Comparison of ENCODE assay signal across 20 cellular contexts in genomic region chr2:30068067-30068466, GRCh38.
"Had no signal": no experiment of that assay in that cellular context is flagged by ENCODE, and none has a peak within 500 bp of the region (broad histone marks: within the 10 kb centered on the region; RNA-seq: fewer than 3 reads in every experiment).

No MANE protein-coding gene starts in this region.

- H3K27me3 ChIP-seq: dorsolateral prefrontal cortex had no signal

- H3K4me1 ChIP-seq: esophagus muscularis mucosa, foreskin keratinocyte, gastroesophageal sphincter, heart left ventricle, left ventricle myocardium inferior, lower lobe of right lung had no signal

- H3K36me3 ChIP-seq: esophagus muscularis mucosa, gastroesophageal sphincter, heart left ventricle, left ventricle myocardium inferior, lower lobe of right lung had no signal

- FAIRE-seq: colon, endothelial cell of umbilical vein, frontal cortex, keratinocyte had no signal

- DNase-seq: dermis blood vessel endothelial cell; dorsolateral prefrontal cortex; effector CD4-positive, alpha-beta T cell; effector memory CD4-positive, alpha-beta T cell; foreskin keratinocyte; heart left ventricle; hippocampal formation; left cardiac atrium; left ventricle myocardium inferior; lower lobe of right lung; mesenchymal stem cell; naive B cell had no signal

- H3K27ac ChIP-seq: coronary artery, dorsolateral prefrontal cortex, esophagus muscularis mucosa, foreskin keratinocyte, gastroesophageal sphincter, heart left ventricle, left ventricle myocardium inferior, lower lobe of right lung had no signal

- H3K4me3 ChIP-seq: coronary artery, dorsolateral prefrontal cortex, esophagus muscularis mucosa, gastroesophageal sphincter, heart left ventricle, left ventricle myocardium inferior, lower lobe of right lung, mucosa of descending colon had no signal

- ATAC-seq: foreskin keratinocyte, gastroesophageal sphincter, heart left ventricle, left cardiac atrium, lower lobe of right lung, mucosa of descending colon had no signal
